Comparison of ENCODE assay signal across 20 cellular contexts in genomic region chr4:47668256-47668655, GRCh38.
DNase-seq lines count a peak whose midpoint lies in the region; ATAC-seq, FAIRE-seq and TF ChIP-seq lines count a peak whose summit lies in the region.
"Had no signal": no experiment of that assay in that cellular context is flagged by ENCODE, and none has a peak within 500 bp of the region (broad histone marks: within the 10 kb centered on the region; RNA-seq: fewer than 3 reads in every experiment).

No MANE protein-coding gene starts in this region.

- no peak for TF ChIP-seq POLR2A in gastrocnemius medialis (IDR thresholded peaks at IDR 0.05)

- in situ Hi-C loops in gastrocnemius medialis (cut with MboI; ENCODE audit: low sequenced_read_pairs in 4 of 4): no loop called here

- no peak overlapping the region for H3K4me3 ChIP-seq in bronchial epithelial cell (ENCODE audit: low read depth, low read length)
- no peak overlapping the region for H3K4me3 ChIP-seq in epithelial cell of esophagus (ENCODE audit: low read length)
- no peak overlapping the region for H3K4me3 ChIP-seq in gastrocnemius medialis
- H3K4me3 ChIP-seq: A549; BLaER1; BLaER1 treated with 17β-estradiol and CSF1 and Interleukin-3, amounts not matched to agents 10 nM and 100 nM had no signal

- H3K9me3 ChIP-seq in gastrocnemius medialis: no peaks in the 10 kb centered on the region
- H3K9me3 ChIP-seq: A549; BE2C; BLaER1; BLaER1 treated with 17β-estradiol and CSF1 and Interleukin-3, amounts not matched to agents 10 nM and 100 nM; Caco-2 had no signal

- no peak for TF ChIP-seq CTCF in bronchial epithelial cell (IDR thresholded peaks at IDR 0.05; ENCODE audit: insufficient read depth, low read length, severe bottlenecking)
- no peak for TF ChIP-seq CTCF in epithelial cell of esophagus (IDR thresholded peaks at IDR 0.05; ENCODE audit: insufficient read depth, low read depth, low read length, missing control alignments)
- TF ChIP-seq CTCF in foreskin keratinocyte (conservative IDR thresholded peaks at IDR 0.05): no peak
- no peak for TF ChIP-seq CTCF in gastrocnemius medialis (IDR thresholded peaks at IDR 0.05 in 4 of 5, conservative IDR thresholded peaks at IDR 0.05 in 1 of 5)

- H3K27ac ChIP-seq in foreskin keratinocyte (no peak overlapping the region), gastrocnemius medialis (no peak overlapping the region)
- H3K27ac ChIP-seq: 22Rv1; A549; BLaER1; BLaER1 treated with 17β-estradiol and CSF1 and Interleukin-3, amounts not matched to agents 10 nM and 100 nM; C4-2B had no signal

- no peak for FAIRE-seq in bronchial epithelial cell (lab: Jason Lieb, UNC)
- FAIRE-seq: A549, D721Med had no signal

- no peaks in the 10 kb centered on the region for H3K36me3 ChIP-seq in bronchial epithelial cell (ENCODE audit: control insufficient read depth, insufficient read depth, low read length)
- H3K36me3 ChIP-seq in gastrocnemius medialis: no peaks in the 10 kb centered on the region
- H3K36me3 ChIP-seq: BE2C; BLaER1; BLaER1 treated with 17β-estradiol and CSF1 and Interleukin-3, amounts not matched to agents 10 nM and 100 nM had no signal

- H3K27me3 ChIP-seq in bronchial epithelial cell (ENCODE audit: control insufficient read depth, insufficient read depth, low read length) (no peaks in the 10 kb centered on the region), foreskin keratinocyte (no peaks in the 10 kb centered on the region), gastrocnemius medialis (no peaks in the 10 kb centered on the region)
- H3K27me3 ChIP-seq: BE2C; BLaER1; BLaER1 treated with 17β-estradiol and CSF1 and Interleukin-3, amounts not matched to agents 10 nM and 100 nM had no signal

- H3K4me1 ChIP-seq in foreskin keratinocyte (peaks cover 9% of the 10 kb centered on the region), gastrocnemius medialis (no peaks in the 10 kb centered on the region)
- H3K4me1 ChIP-seq: A549, BE2C had no signal

- intact Hi-C loops in gastrocnemius medialis (cut with DNase I; ENCODE audit: low total_unique reads): loop anchor here (5.0 kb wide), 1 partner anchor 264 kb away; no protein-coding TSS in a partner anchor

- DNase-seq in bronchial epithelial cell (ENCODE audit: low read depth): peak; percentile 79
- peak; percentile 68 for DNase-seq in epithelial cell of esophagus (ENCODE audit: low read depth)
- peak; percentile 32 to 64 for DNase-seq in foreskin keratinocyte
- no peak for DNase-seq in NCI-H1105 treated with DMSO at 0.1 percent for 48 hours (lab: John Stamatoyannopoulos, UW)
- DNase-seq in gastrocnemius medialis: no peak
- DNase-seq: 8988T; CD4-positive, alpha-beta T cell; DMS 273 treated with DMSO at 0.1 percent for 48 hours; DMS153; DMS79; DMS79 treated with DMSO at 0.1 percent for 48 hours had no signal

- peak; percentile 48 for ATAC-seq in foreskin keratinocyte
- no peak for ATAC-seq in HG03039 (IDR thresholded peaks at IDR 0.05; ENCODE audit: unreplicated experiment)
- ATAC-seq in gastrocnemius medialis: no peak

Comparison
In these comparisons a context has a peak if more than half of its experiments do, and no peak if none do; other contexts are left out.
1. DNase-seq: peak in bronchial epithelial cell (single experiment), epithelial cell of esophagus (single experiment) and foreskin keratinocyte (2 of 2); none in NCI-H1105 treated with DMSO at 0.1 percent for 48 hours (single experiment) and gastrocnemius medialis (0 of 2).